Comparison of ENCODE assay signal across 23 cellular contexts in the genomic region with DNA sequence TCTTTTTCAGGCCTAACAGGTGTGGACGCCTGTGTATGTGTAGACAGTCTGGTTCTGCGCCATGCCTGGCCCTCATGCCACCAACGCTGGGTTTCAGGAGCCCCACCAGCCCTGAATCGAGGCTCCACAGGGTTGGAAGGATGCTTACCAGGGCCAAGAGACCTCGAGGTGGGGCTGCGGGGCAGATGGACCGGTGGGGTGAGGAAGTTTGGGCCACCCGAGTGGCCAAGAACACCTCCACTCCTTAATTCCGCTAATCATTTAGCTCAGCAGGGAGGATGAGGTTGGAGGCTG. TPM values are rescaled to one million over a fixed set of nuclear protein-coding genes. Genes with fewer than 3 reads are reported as not detected.
A peak's percentile ranks its signal among the peaks of the same experiment; 100 is the strongest.
DNase-seq lines count a peak whose midpoint lies in the region; ATAC-seq, FAIRE-seq and TF ChIP-seq lines count a peak whose summit lies in the region.
"Had no signal": no experiment of that assay in that cellular context is flagged by ENCODE, and none has a peak within 500 bp of the region (broad histone marks: within the 10 kb centered on the region; RNA-seq: fewer than 3 reads in every experiment).

No MANE protein-coding gene starts in this region.

- intact Hi-C loops in endothelial cell of umbilical vein (cut with micrococcal nuclease), result no loop called here

- H3K36me3 Mint-ChIP-seq in activated naive CD4-positive, alpha-beta T cell treated with anti-CD3 and anti-CD28 coated beads, Interleukin-2, amount 50 U/mL, for 24 hours, result no peaks in the 10 kb centered on the region
- H3K36me3 Mint-ChIP-seq: CD8-positive, alpha-beta T cell had no signal

- H3K27ac Mint-ChIP-seq in activated naive CD4-positive, alpha-beta T cell treated with anti-CD3 and anti-CD28 coated beads, Interleukin-2, amount 50 U/mL, for 24 hours, result peak overlapping the region; percentile 30
- H3K27ac Mint-ChIP-seq: CD8-positive, alpha-beta T cell had no signal

- H3K4me1 ChIP-seq in endothelial cell of umbilical vein (ENCODE audit: control insufficient read depth, extremely low read depth, insufficient read depth, low read length) (no peaks in the 10 kb centered on the region), tibial nerve (peaks cover 0 to 30% (median 1%) of the 10 kb centered on the region in 4 donors)

- no peak overlapping the region for H2AFZ ChIP-seq in endothelial cell of umbilical vein (ENCODE audit: low read depth, low read length)

- H4K20me1 ChIP-seq in endothelial cell of umbilical vein (replicated peaks; ENCODE audit: control insufficient read depth, extremely low read depth, insufficient read depth, low read length), result no peaks in the 10 kb centered on the region

- peaks cover 66% of the 10 kb centered on the region for H3K27me3 Mint-ChIP-seq in activated naive CD4-positive, alpha-beta T cell treated with anti-CD3 and anti-CD28 coated beads, Interleukin-2, amount 50 U/mL, for 24 hours

- H3K79me2 ChIP-seq in endothelial cell of umbilical vein (ENCODE audit: control insufficient read depth, insufficient read depth, low read length), result no peaks in the 10 kb centered on the region

- H3K27me3 ChIP-seq in endothelial cell of umbilical vein (ENCODE audit: control insufficient read depth in 2 of 2, insufficient read depth in 2 of 2, low read length in 2 of 2), result peaks cover 94 to 100% of the 10 kb centered on the region in 2 experiments
- peaks cover 0 to 100% of the 10 kb centered on the region in 2 donors for H3K27me3 ChIP-seq in tibial nerve

- H3K36me3 ChIP-seq in endothelial cell of umbilical vein (ENCODE audit: control insufficient read depth in 2 of 2, extremely low read depth in 1 of 2, insufficient read depth in 2 of 2, low read length in 2 of 2) (no peaks in the 10 kb centered on the region), tibial nerve (no peaks in the 10 kb centered on the region)

- no peak for TF ChIP-seq EP300 in tibial nerve (IDR thresholded peaks at IDR 0.05)

- POLR2A ChIA-PET in endothelial cell of umbilical vein (lab: Charles Lee), result no interaction called here

- TF ChIP-seq CTCF in endothelial cell of umbilical vein (IDR thresholded peaks at IDR 0.05; ENCODE audit: extremely low read depth in 1 of 2, insufficient read depth in 1 of 2, low read depth in 1 of 2, low read length in 2 of 2) (no peak), tibial nerve (IDR thresholded peaks at IDR 0.05) (no peak)

- no peaks in the 10 kb centered on the region for H3K9me3 ChIP-seq in endothelial cell of umbilical vein (replicated peaks; ENCODE audit: control insufficient read depth, insufficient read depth, low read length)
- H3K9me3 ChIP-seq in tibial nerve, result peaks cover 0 to under 1% (median 0%) of the 10 kb centered on the region in 4 donors

- no peaks in the 10 kb centered on the region for H3K9me3 Mint-ChIP-seq in activated naive CD4-positive, alpha-beta T cell treated with anti-CD3 and anti-CD28 coated beads, Interleukin-2, amount 50 U/mL, for 24 hours
- H3K9me3 Mint-ChIP-seq: CD8-positive, alpha-beta T cell had no signal

- ATAC-seq in esophagus mucosa (no peak), GM19351 (IDR thresholded peaks at IDR 0.05; ENCODE audit: unreplicated experiment) (no peak)
- ATAC-seq: CD8-positive, alpha-beta T cell; HCT116; K562 had no signal

- no peak overlapping the region for H3K9ac ChIP-seq in endothelial cell of umbilical vein (replicated peaks; ENCODE audit: extremely low read depth, insufficient read depth, low read length)

- no peak for TF ChIP-seq POLR2A in endothelial cell of umbilical vein (IDR thresholded peaks at IDR 0.05; ENCODE audit: low read depth, low read length)
- no peak for TF ChIP-seq POLR2A in tibial nerve (IDR thresholded peaks at IDR 0.05)

- WGBS in tibial nerve, 2 donors, result 5 to 8% methylated on average over 6 to 9 of the region's 9 CpGs

- dilution Hi-C loops in endothelial cell of umbilical vein (cut with MboI; ENCODE audit: extremely low pct_ligation_motif_present, low sequenced_read_pairs), result no loop called here

- no peak overlapping the region for H3K4me3 ChIP-seq in endothelial cell of umbilical vein (replicated peaks in 1 of 3; ENCODE audit: insufficient read depth in 1 of 3, low read depth in 1 of 3, low read length in 3 of 3)
- no peak overlapping the region for H3K4me3 ChIP-seq in tibial nerve
- H3K4me3 ChIP-seq: K562 had no signal

- FAIRE-seq in endothelial cell of umbilical vein (lab: Jason Lieb, UNC), result no peak
- FAIRE-seq: D721Med, GM18507, K562 had no signal

- CTCF ChIA-PET in endothelial cell of umbilical vein (lab: Charles Lee), result interaction anchor here (1.1 kb wide), 1 partner anchor 9 kb away, joined by 3 read pairs; no protein-coding TSS in a partner anchor

- H3K27ac ChIP-seq in endothelial cell of umbilical vein (ENCODE audit: insufficient read depth, low read depth, low read length) (no peak overlapping the region), tibial nerve (no peak overlapping the region)
- H3K27ac ChIP-seq: 22Rv1, HL-60 had no signal

- DNase-seq in activated naive CD4-positive, alpha-beta T cell (lab: John Stamatoyannopoulos, UW), result no peak
- no peak for DNase-seq in endothelial cell of umbilical vein (ENCODE audit: low read depth, low spot score)
- DNase-seq in retina, result peak; percentile 37
- no peak for DNase-seq in tibial nerve (ENCODE audit: low spot score in 2 of 2)
- DNase-seq: CD8-positive, alpha-beta T cell; COR-L47; DMS153; DMS79 treated with DMSO at 0.1 percent for 48 hours; EL; GDM1; GOT3 had no signal

- H3K4me3 Mint-ChIP-seq in activated naive CD4-positive, alpha-beta T cell treated with anti-CD3 and anti-CD28 coated beads, Interleukin-2, amount 50 U/mL, for 24 hours, result no peak overlapping the region

- H3K4me1 Mint-ChIP-seq in activated naive CD4-positive, alpha-beta T cell treated with anti-CD3 and anti-CD28 coated beads, Interleukin-2, amount 50 U/mL, for 24 hours, result peaks cover 23% of the 10 kb centered on the region

- H3K9me1 ChIP-seq in endothelial cell of umbilical vein (replicated peaks; ENCODE audit: control insufficient read depth, extremely low read depth, insufficient read depth, low read length), result no peaks in the 10 kb centered on the region

- no TSS peak for BruUV-seq in endothelial cell of umbilical vein (replicated peaks; lab: Mats Ljungman, UMichigan)

- no peak overlapping the region for H3K4me2 ChIP-seq in endothelial cell of umbilical vein (ENCODE audit: insufficient read depth, low read length)

TF ChIP-seq in endothelial cell of umbilical vein, 7 proteins besides CTCF, POLR2A, EP300 and RAD21:
- no peak for TF ChIP-seq POLR2AphosphoS5 (IDR thresholded peaks at IDR 0.05; ENCODE audit: insufficient read depth, low read depth, low read length)
- no peak for TF ChIP-seq MYC (IDR thresholded peaks at IDR 0.05; ENCODE audit: low read depth, low read length)
- no peak for TF ChIP-seq GATA2 (IDR thresholded peaks at IDR 0.05; ENCODE audit: insufficient read depth, insufficient read length, low read depth, low read length)
- TF ChIP-seq, protein P1, sequence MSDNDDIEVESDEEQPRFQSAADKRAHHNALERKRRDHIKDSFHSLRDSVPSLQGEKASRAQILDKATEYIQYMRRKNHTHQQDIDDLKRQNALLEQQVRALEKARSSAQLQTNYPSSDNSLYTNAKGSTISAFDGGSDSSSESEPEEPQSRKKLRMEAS (IDR thresholded peaks at IDR 0.05; ENCODE audit: insufficient read depth, insufficient read length), result no peak
- no peak for TF ChIP-seq JUN (IDR thresholded peaks at IDR 0.05; ENCODE audit: borderline replicate concordance, insufficient read depth, insufficient read length, low read depth)
- no peak for TF ChIP-seq FOS (IDR thresholded peaks at IDR 0.05; ENCODE audit: borderline replicate concordance, insufficient read depth, low read length)
- TF ChIP-seq EZH2 (IDR thresholded peaks at IDR 0.05; ENCODE audit: borderline replicate concordance, low read depth, low read length, severe bottlenecking), result peak; percentile 33

RNA-seq across cellular contexts. Expression of a gene that starts 6.0 kb away (rescaled TPM):
- total RNA-seq in endothelial cell of umbilical vein (not detected in 2 replicates), esophagus mucosa (not detected), tibial nerve (1 to 10 TPM in 1 of 4 donors, under 1 TPM in 1, not detected in 2; 0.22 to 2.4 TPM)
- polyA plus RNA-seq in endothelial cell of umbilical vein, result not detected in 2 replicates
- not detected in 2 replicates for polyA plus RNA-seq in endothelial cell of umbilical vein (2011; cell fraction: cytosol; rRNA removed)
- polyA plus RNA-seq in endothelial cell of umbilical vein (2011; cell fraction: nucleus; rRNA removed), result not detected in 2 replicates
- not detected in 2 replicates for polyA plus RNA-seq in endothelial cell of umbilical vein (2012)
- not detected in 2 replicates for polyA minus RNA-seq in endothelial cell of umbilical vein
- not detected for polyA minus RNA-seq in endothelial cell of umbilical vein (2011; cell fraction: cytosol; rRNA and poly(A)+ RNA removed)
- not detected in 2 replicates for polyA minus RNA-seq in endothelial cell of umbilical vein (2011; cell fraction: nucleus; rRNA and poly(A)+ RNA removed)
- total RNA-seq: A673; CD8-positive, alpha-beta T cell; K562 had no signal
- polyA plus RNA-seq: BJ, CD14-positive monocyte, K562 had no signal
